ENCODE assay signal across 13 cellular contexts in genomic region chr12:68622250-68622649, GRCh38. TPM values are rescaled to one million over a fixed set of nuclear protein-coding genes. Genes with fewer than 3 reads are reported as not detected.
A peak's percentile ranks its signal among the peaks of the same experiment; 100 is the strongest.
DNase-seq lines count a peak whose midpoint lies in the region; ATAC-seq, FAIRE-seq and TF ChIP-seq lines count a peak whose summit lies in the region.
"Had no signal": no experiment of that assay in that cellular context is flagged by ENCODE, and none has a peak within 500 bp of the region (broad histone marks: within the 10 kb centered on the region; RNA-seq: fewer than 3 reads in every experiment).

No MANE protein-coding gene starts in this region.

- no peak for TF ChIP-seq CTCF in WTC11 (IDR thresholded peaks at IDR 0.05)

- peaks cover 2% of the 10 kb centered on the region for H3K9me3 Mint-ChIP-seq in activated CD8-positive, alpha-beta memory T cell treated with anti-CD3 and anti-CD28 coated beads, Interleukin-2, amount 10 ng/mL, durations not matched to agents 7 days and 5 days (ENCODE audit: low read depth)
- H3K9me3 Mint-ChIP-seq in WTC11 (peaks cover 14% of the 10 kb centered on the region), immature natural killer cell (peaks cover 0 to 1% (median 0%) of the 10 kb centered on the region in 6 donors)
- H3K9me3 Mint-ChIP-seq in stimulated activated naive CD8-positive, alpha-beta T cell treated with anti-CD3 and anti-CD28 coated beads, Interleukin-15, amount 100 ng/mL, for 72 hours, result peaks cover 0 to 11% of the 10 kb centered on the region in 2 donors

- no peak overlapping the region for H3K4me3 Mint-ChIP-seq in activated CD8-positive, alpha-beta memory T cell treated with anti-CD3 and anti-CD28 coated beads, Interleukin-2, amount 10 ng/mL, durations not matched to agents 7 days and 5 days
- no peak overlapping the region for H3K4me3 Mint-ChIP-seq in WTC11
- H3K4me3 Mint-ChIP-seq in immature natural killer cell, result peak overlapping the region; percentile 60 to 81 (median 75)
- peak overlapping the region; percentile 2 to 11 for H3K4me3 Mint-ChIP-seq in stimulated activated naive CD8-positive, alpha-beta T cell treated with anti-CD3 and anti-CD28 coated beads, Interleukin-15, amount 100 ng/mL, for 72 hours

- CTCF ChIA-PET in activated CD8-positive, alpha-beta memory T cell treated with anti-CD3 and anti-CD28 coated beads, Interleukin-2, amount 10 ng/mL, durations not matched to agents 7 days and 5 days (lab: Charles Lee), result no interaction called here
- CTCF ChIA-PET in WTC11 (lab: Charles Lee), result no interaction called here

- ATAC-seq in activated CD8-positive, alpha-beta memory T cell treated with anti-CD3 and anti-CD28 coated beads, Interleukin-2, amount 10 ng/mL, durations not matched to agents 7 days and 5 days, result no peak
- no peak for ATAC-seq in WTC11
- no peak for ATAC-seq in stimulated activated naive CD8-positive, alpha-beta T cell treated with anti-CD3 and anti-CD28 coated beads, Interleukin-15, amount 100 ng/mL, for 72 hours

- peaks cover 68% of the 10 kb centered on the region for H3K4me1 Mint-ChIP-seq in activated CD8-positive, alpha-beta memory T cell treated with anti-CD3 and anti-CD28 coated beads, Interleukin-2, amount 10 ng/mL, durations not matched to agents 7 days and 5 days
- H3K4me1 Mint-ChIP-seq in WTC11 (peaks cover 48% of the 10 kb centered on the region), immature natural killer cell (peaks cover 97 to 98% of the 10 kb centered on the region in 2 donors)
- H3K4me1 Mint-ChIP-seq in stimulated activated naive CD8-positive, alpha-beta T cell treated with anti-CD3 and anti-CD28 coated beads, Interleukin-15, amount 100 ng/mL, for 72 hours, result peaks cover 90% of the 10 kb centered on the region

- POLR2A ChIA-PET in WTC11 (lab: Charles Lee), result no interaction called here

- peaks cover 79% of the 10 kb centered on the region for H3K36me3 Mint-ChIP-seq in activated CD8-positive, alpha-beta memory T cell treated with anti-CD3 and anti-CD28 coated beads, Interleukin-2, amount 10 ng/mL, durations not matched to agents 7 days and 5 days
- peaks cover 25% of the 10 kb centered on the region for H3K36me3 Mint-ChIP-seq in WTC11
- peaks cover 15 to 25% (median 22%) of the 10 kb centered on the region in 3 donors for H3K36me3 Mint-ChIP-seq in immature natural killer cell

- no peaks in the 10 kb centered on the region for H3K27me3 Mint-ChIP-seq in activated CD8-positive, alpha-beta memory T cell treated with anti-CD3 and anti-CD28 coated beads, Interleukin-2, amount 10 ng/mL, durations not matched to agents 7 days and 5 days
- no peaks in the 10 kb centered on the region for H3K27me3 Mint-ChIP-seq in WTC11 (ENCODE audit: low read depth)
- H3K27me3 Mint-ChIP-seq in immature natural killer cell (ENCODE audit: low read depth in 3 of 3), result peaks cover 0 to 11% (median 8%) of the 10 kb centered on the region in 3 donors
- H3K27me3 Mint-ChIP-seq in stimulated activated naive CD8-positive, alpha-beta T cell treated with anti-CD3 and anti-CD28 coated beads, Interleukin-15, amount 100 ng/mL, for 72 hours, result no peaks in the 10 kb centered on the region

- FAIRE-seq in urothelium cell line (lab: Jason Lieb, UNC), result no peak
- FAIRE-seq: endometrium had no signal

- no peak for DNase-seq in activated CD8-positive, alpha-beta memory T cell treated with anti-CD3 and anti-CD28 coated beads, Interleukin-2, amount 10 ng/mL, durations not matched to agents 7 days and 5 days
- DNase-seq in activated CD8-positive, alpha-beta memory T cell treated with anti-CD3 and anti-CD28 coated beads, Interleukin-2, amount 50 U/mL, for 48 hours, result no peak
- DNase-seq in WTC11 (ENCODE audit: low spot score), result no peak
- no peak for DNase-seq in immature natural killer cell
- DNase-seq in stimulated activated naive CD8-positive, alpha-beta T cell treated with anti-CD3 and anti-CD28 coated beads, Interleukin-15, amount 100 ng/mL, for 72 hours, result no peak
- DNase-seq in glomerular visceral epithelial cell (ENCODE audit: extremely low spot score), result no peak
- no peak for DNase-seq in urothelium cell line (ENCODE audit: low spot score)
- DNase-seq in activated CD4-positive, CD25-positive, alpha-beta regulatory T cell treated with anti-CD3 and anti-CD28 coated beads, Interleukin-2, amount 50 U/mL, for 72 hours, result no peak
- DNase-seq: activated CD4-positive, alpha-beta T cell treated with anti-CD3 and anti-CD28 coated beads, Interleukin-2, amount 50 U/mL, for 48 hours; amygdala; DND-41; SJCRH30 had no signal

- peak overlapping the region; percentile 50 for H3K27ac Mint-ChIP-seq in activated CD8-positive, alpha-beta memory T cell treated with anti-CD3 and anti-CD28 coated beads, Interleukin-2, amount 10 ng/mL, durations not matched to agents 7 days and 5 days
- H3K27ac Mint-ChIP-seq in WTC11 (peak overlapping the region; percentile 39), immature natural killer cell (peak overlapping the region; percentile 73 to 92 (median 90))
- H3K27ac Mint-ChIP-seq in stimulated activated naive CD8-positive, alpha-beta T cell treated with anti-CD3 and anti-CD28 coated beads, Interleukin-15, amount 100 ng/mL, for 72 hours, result peak overlapping the region; percentile 15 to 29

TF ChIP-seq in WTC11, 78 proteins besides CTCF, POLR2A, EP300 and RAD21 (continues in another document):
- no peak for TF ChIP-seq ZNF416 (CRISPR knock-in tag; IDR thresholded peaks at IDR 0.05)
- no peak for TF ChIP-seq ATF6 (CRISPR knock-in tag; IDR thresholded peaks at IDR 0.05)
- TF ChIP-seq USF2 (CRISPR knock-in tag; IDR thresholded peaks at IDR 0.05), result no peak
- TF ChIP-seq ESRRA (CRISPR knock-in tag; IDR thresholded peaks at IDR 0.05; ENCODE audit: borderline replicate concordance), result no peak
- no peak for TF ChIP-seq SMAD4 (CRISPR knock-in tag; IDR thresholded peaks at IDR 0.05)
- TF ChIP-seq NR2C2 (CRISPR knock-in tag; IDR thresholded peaks at IDR 0.05), result no peak
- no peak for TF ChIP-seq NFE2L1 (CRISPR knock-in tag; IDR thresholded peaks at IDR 0.05)
- TF ChIP-seq PRDM15 (CRISPR knock-in tag; IDR thresholded peaks at IDR 0.05), result no peak

RNA-seq across cellular contexts. Expression of gene RAP1B, which starts 11.6 kb away (rescaled TPM):
- total RNA-seq in activated CD8-positive, alpha-beta memory T cell treated with anti-CD3 and anti-CD28 coated beads, Interleukin-2, amount 10 ng/mL, durations not matched to agents 7 days and 5 days, result 100 to 1,000 TPM; 211 to 252 TPM
- total RNA-seq in WTC11 (2021), result 82.3 to 86.9 TPM (median 84.3 TPM) in 3 replicates
- polyA plus RNA-seq in immature natural killer cell, result 1,000 to 10,000 TPM; 1,248 to 1,847 (median 1,256) TPM

Comparison
In these comparisons a context has a peak if more than half of its experiments do, and no peak if none do; other contexts are left out.
1. H3K27ac Mint-ChIP-seq: peak in every context shown above with its lines; median percentile 90 in immature natural killer cell; 50 in activated CD8-positive, alpha-beta memory T cell treated with anti-CD3 and anti-CD28 coated beads, Interleukin-2, amount 10 ng/mL, durations not matched to agents 7 days and 5 days; 39 in WTC11; 22 in stimulated activated naive CD8-positive, alpha-beta T cell treated with anti-CD3 and anti-CD28 coated beads, Interleukin-15, amount 100 ng/mL, for 72 hours.
2. H3K4me3 Mint-ChIP-seq: peak in immature natural killer cell (5 of 5) and stimulated activated naive CD8-positive, alpha-beta T cell treated with anti-CD3 and anti-CD28 coated beads, Interleukin-15, amount 100 ng/mL, for 72 hours (2 of 2); none in activated CD8-positive, alpha-beta memory T cell treated with anti-CD3 and anti-CD28 coated beads, Interleukin-2, amount 10 ng/mL, durations not matched to agents 7 days and 5 days (single experiment) and WTC11 (single experiment).